ENCODE assay signal across 9 cellular contexts in genomic region chr15:83565553-83566159, GRCh38.
A peak's percentile ranks its signal among the peaks of the same experiment; 100 is the strongest.
DNase-seq lines count a peak whose midpoint lies in the region; ATAC-seq, FAIRE-seq and TF ChIP-seq lines count a peak whose summit lies in the region.
"Had no signal": no experiment of that assay in that cellular context is flagged by ENCODE, and none has a peak within 500 bp of the region (broad histone marks: within the 10 kb centered on the region; RNA-seq: fewer than 3 reads in every experiment).

No MANE protein-coding gene starts in this region.

- no peaks in the 10 kb centered on the region for H3K79me2 ChIP-seq in HepG2 (ENCODE audit: insufficient read depth, low read length)

- H3K27me3 ChIP-seq in HepG2 (ENCODE audit: control insufficient read depth in 1 of 2, insufficient read depth in 2 of 2, low read length in 2 of 2) = no peaks in the 10 kb centered on the region

- no peak overlapping the region for H2AFZ ChIP-seq in HepG2 (ENCODE audit: low read length)

- ATAC-seq in HepG2 = no peak
- ATAC-seq in HG02588 (IDR thresholded peaks at IDR 0.05; ENCODE audit: unreplicated experiment) = no peak
- ATAC-seq in HG02852 (IDR thresholded peaks at IDR 0.05; ENCODE audit: unreplicated experiment) = no peak

- no peaks in the 10 kb centered on the region for H3K4me1 ChIP-seq in HepG2 (ENCODE audit: insufficient read depth, low read length)

- 1% methylated on average over 4 of the region's 4 CpGs for WGBS in HepG2 (ENCODE audit: low lambda C conversion rate)

- peak; percentile 51 for FAIRE-seq in HepG2 (lab: Jason Lieb, UNC)
- FAIRE-seq: TTC549 had no signal

- POLR2A ChIA-PET in HepG2 (lab: Yijun Ruan, JAX) = no interaction called here

- intact Hi-C loops in HepG2 (cut with micrococcal nuclease; ENCODE audit: unreplicated experiment) = loop anchor here (1.0 kb wide), 1 partner anchor 409 kb away; no protein-coding TSS in a partner anchor

- H3K4me2 ChIP-seq in HepG2 (ENCODE audit: low read depth, low read length) = no peak overlapping the region

- H4K20me1 ChIP-seq in HepG2 (ENCODE audit: insufficient read depth, low read length) = no peaks in the 10 kb centered on the region

- H3K9me3 ChIP-seq in HepG2 (ENCODE audit: low read length) = no peaks in the 10 kb centered on the region

- BruUV-seq in HepG2 (replicated peaks; lab: Mats Ljungman, UMichigan) = no TSS peak

- no peak for TF ChIP-seq EP300 in HepG2 (IDR thresholded peaks at IDR 0.05; ENCODE audit: low read depth in 2 of 2, low read length in 2 of 2)
- TF ChIP-seq EP300 in HepG2 (CRISPR knock-in tag; IDR thresholded peaks at IDR 0.05; ENCODE audit: borderline replicate concordance) = no peak

- TF ChIP-seq POLR2A in HepG2 (IDR thresholded peaks at IDR 0.05; ENCODE audit: insufficient read depth in 1 of 2, low read depth in 2 of 2, low read length in 2 of 2) = no peak

- no peak overlapping the region for H3K4me3 ChIP-seq in HepG2 (replicated peaks in 1 of 3; ENCODE audit: insufficient read depth in 1 of 3, low read depth in 2 of 3, low read length in 3 of 3)

- H3K27ac ChIP-seq in angular gyrus (ENCODE audit: low read depth, low read length) (peak overlapping the region; percentile 69), HepG2 (ENCODE audit: extremely low read length, insufficient read depth, low read length) (no peak overlapping the region)

- DNase-seq in EH (ENCODE audit: low read depth) = peak; percentile 9
- peak; percentile 40 for DNase-seq in HuH-7.5 (ENCODE audit: low spot score)
- DNase-seq in HepG2 (ENCODE audit: low spot score) = peak; percentile 25
- no peak for DNase-seq in NK-92 (lab: John Stamatoyannopoulos, UW; ENCODE audit: unreplicated experiment)
- no peak for DNase-seq in activated CD4-positive, alpha-beta T cell treated with anti-CD3 and anti-CD28 coated beads for 4 hours

- no peak for TF ChIP-seq RAD21 in HepG2 (CRISPR knock-in tag; IDR thresholded peaks at IDR 0.05)

- TF ChIP-seq CTCF in HepG2 (CRISPR knock-in tag; IDR thresholded peaks at IDR 0.05) = peak; percentile 60

- no peaks in the 10 kb centered on the region for H3K36me3 ChIP-seq in HepG2 (replicated peaks in 1 of 2; ENCODE audit: control insufficient read depth in 1 of 2, insufficient read depth in 2 of 2, low read length in 2 of 2)

- in situ Hi-C loops in HepG2 (cut with HindIII; ENCODE audit: extremely low pct_ligation_motif_present, low pct_unique_long_range_greater_than_20kb) = loop anchor here (10.0 to 25.0 kb wide), 2 partner anchors 269 to 472 kb away; no protein-coding TSS in a partner anchor

- no peak overlapping the region for H3K9ac ChIP-seq in HepG2 (ENCODE audit: insufficient read depth, low read depth, low read length)

- CTCF ChIA-PET in HepG2 (lab: Yijun Ruan, JAX; ENCODE audit: low intra/inter-chr PET ratio, low total read pairs) = interaction anchor here (0.8 to 1.1 kb wide), 2 partner anchors 272 to 470 kb away, joined by 3 read pairs; no protein-coding TSS in a partner anchor

TF ChIP-seq in HepG2, 621 proteins besides CTCF, POLR2A, EP300 and RAD21:
- TF ChIP-seq PRDM15 (CRISPR knock-in tag; IDR thresholded peaks at IDR 0.05) (no peak), STAG1 (CRISPR knock-in tag; IDR thresholded peaks at IDR 0.05) (peak; percentile 74), ZBTB33 (CRISPR knock-in tag; IDR thresholded peaks at IDR 0.05) (no peak), SMC3 (IDR thresholded peaks at IDR 0.05; ENCODE audit: low read length) (peak; percentile 42; the same call in 1 of the 2 replicates), ZSCAN31 (CRISPR knock-in tag; IDR thresholded peaks at IDR 0.05; ENCODE audit: low read depth) (no peak), JDP2 (CRISPR knock-in tag; IDR thresholded peaks at IDR 0.05; ENCODE audit: borderline replicate concordance) (no peak), ZBTB7B (CRISPR knock-in tag; IDR thresholded peaks at IDR 0.05) (no peak), NR2C2 (CRISPR knock-in tag; IDR thresholded peaks at IDR 0.05; ENCODE audit: borderline replicate concordance) (no peak), MXD1 (CRISPR knock-in tag; IDR thresholded peaks at IDR 0.05) (no peak), FOXA3 (CRISPR knock-in tag; IDR thresholded peaks at IDR 0.05) (no peak), IKZF4 (CRISPR knock-in tag; IDR thresholded peaks at IDR 0.05; ENCODE audit: borderline replicate concordance, low read depth, not compliant biosample characterization) (no peak), NR2F1 (CRISPR knock-in tag; IDR thresholded peaks at IDR 0.05) (no peak)

Comparison
In these comparisons a context has a peak if more than half of its experiments do, and no peak if none do; other contexts are left out.
1. DNase-seq: peak in EH (single experiment), HuH-7.5 (single experiment) and HepG2 (single experiment); none in NK-92 (single experiment) and activated CD4-positive, alpha-beta T cell treated with anti-CD3 and anti-CD28 coated beads for 4 hours (0 of 2).